In the genomic region with DNA sequence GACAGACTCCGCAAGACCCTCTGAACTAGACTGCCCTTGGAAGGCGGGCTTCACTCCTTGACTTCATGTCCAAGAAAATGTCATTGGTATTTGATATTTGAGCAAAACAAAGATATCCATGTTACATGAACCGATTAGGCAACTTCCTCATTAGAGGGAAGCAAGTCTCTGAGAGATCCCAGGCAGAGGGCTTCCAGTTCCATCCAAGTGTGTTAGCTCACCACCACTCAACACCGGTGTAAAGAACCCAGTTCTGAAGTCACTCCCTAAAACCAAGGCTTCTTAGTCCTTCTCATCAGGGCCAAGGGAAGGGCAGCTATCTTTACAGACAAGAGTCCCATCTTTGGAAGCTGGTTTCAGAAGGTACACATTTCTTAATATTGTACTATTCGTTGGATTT, we compare ENCODE assay signal across 23 cellular contexts.
"Had no signal": no experiment of that assay in that cellular context is flagged by ENCODE, and none has a peak within 500 bp of the region (broad histone marks: within the 10 kb centered on the region; RNA-seq: fewer than 3 reads in every experiment).

No MANE protein-coding gene starts in this region.

- H3K27ac ChIP-seq: adrenal gland, Peyer's patch, WERI-Rb-1 had no signal

- ATAC-seq: activated CD4-positive, alpha-beta T cell treated with anti-CD3 and anti-CD28 coated beads for 36 hours; T-cell had no signal

- H3K9me3 ChIP-seq: adrenal gland, Peyer's patch had no signal

- H3K27me3 ChIP-seq: adrenal gland, Peyer's patch had no signal

- H3K36me3 ChIP-seq: adrenal gland, Peyer's patch, WERI-Rb-1 had no signal

- H3K4me3 ChIP-seq: adrenal gland, Peyer's patch had no signal

- DNase-seq: activated CD4-positive, alpha-beta memory T cell treated with anti-CD3 and anti-CD28 coated beads, Interleukin-2, amount 10 ng/mL, durations not matched to agents 7 days and 5 days; activated CD4-positive, alpha-beta T cell treated with anti-CD3 and anti-CD28 coated beads for 36 hours; activated CD4-positive, alpha-beta T cell treated with anti-CD3 and anti-CD28 coated beads, Interleukin-2, amount 50 U/mL, for 1 hour; activated CD8-positive, alpha-beta memory T cell treated with anti-CD3 and anti-CD28 coated beads, Interleukin-2, amount 50 U/mL, for 48 hours; activated naive CD4-positive, alpha-beta T cell treated with anti-CD3 and anti-CD28 coated beads, Interleukin-2, amount 50 U/mL, for 16 hours; activated naive CD8-positive, alpha-beta T cell treated with anti-CD3 and anti-CD28 coated beads, Interleukin-2, amount 10 ng/mL, durations not matched to agents 7 days and 5 days; activated T-cell treated with anti-CD3 and anti-CD28 coated beads, Interleukin-2, amount 50 U/mL, for 1 hour; adrenal gland; anterior cingulate cortex; cerebellar nuclear complex; NCI-H1105; NCI-H1436; NCI-H1694 treated with DMSO at 0.1 percent for 48 hours; NCI-H2029 treated with DMSO at 0.1 percent for 48 hours; NCI-H345; NCI-H510A; NCI-H526 treated with DMSO at 0.1 percent for 48 hours; NCI-H82; OCI-M1; Peyer's patch; SIG-M5; T-cell; WERI-Rb-1 had no signal

- H3K4me1 ChIP-seq: adrenal gland, Peyer's patch had no signal
